In the genomic region with DNA sequence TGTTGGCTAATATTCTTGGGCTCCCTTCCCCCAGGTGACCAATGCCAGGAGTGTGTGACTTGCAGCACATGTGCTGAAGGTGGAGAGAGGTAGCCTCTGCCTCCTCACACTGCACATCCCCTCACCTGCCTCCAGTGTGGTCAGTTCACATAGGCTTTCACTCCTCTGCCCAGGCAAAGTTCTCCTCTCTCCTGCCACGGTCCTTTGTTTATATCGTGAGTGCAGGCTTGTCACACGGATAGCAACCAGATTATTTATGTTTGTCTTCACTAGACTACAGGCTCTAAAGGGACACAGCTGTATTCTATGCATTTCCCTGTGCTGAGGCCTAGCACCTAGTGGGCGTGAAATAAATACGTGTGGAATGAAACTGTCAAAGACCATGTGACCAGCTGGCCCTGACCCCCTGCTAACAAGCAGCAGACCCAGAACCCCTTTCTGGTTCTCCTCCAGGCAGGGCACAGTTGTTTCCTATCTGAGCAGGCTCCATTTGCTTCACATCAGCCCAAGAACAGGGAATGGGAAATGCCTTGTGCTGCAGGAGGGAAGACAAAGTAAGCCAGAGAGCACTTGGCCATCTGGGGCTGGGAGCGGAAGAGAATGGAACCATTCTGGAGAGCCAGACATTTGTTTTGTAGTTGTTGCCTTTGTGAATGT, we compare ENCODE assay signal across 9 cellular contexts. TPM values are rescaled to one million over a fixed set of nuclear protein-coding genes. Genes with fewer than 3 reads are reported as not detected.
DNase-seq lines count a peak whose midpoint lies in the region; ATAC-seq, FAIRE-seq and TF ChIP-seq lines count a peak whose summit lies in the region.
"Had no signal": no experiment of that assay in that cellular context is flagged by ENCODE, and none has a peak within 500 bp of the region (broad histone marks: within the 10 kb centered on the region; RNA-seq: fewer than 3 reads in every experiment).

No MANE protein-coding gene starts in this region.

- intact Hi-C loops in tibial artery (cut with DNase I; ENCODE audit: low total_unique reads), result no loop called here

- H3K27ac ChIP-seq in small intestine (ENCODE audit: low read depth in 1 of 2, low read length in 1 of 2), result peak overlapping the region in 1 of 2 donors; percentile 30
- H3K27ac ChIP-seq in tibial artery, result no peak overlapping the region

- no peak for FAIRE-seq in small intestine (lab: Jason Lieb, UNC)

- H3K4me1 ChIP-seq in small intestine (ENCODE audit: control insufficient read depth in 2 of 2, insufficient read depth in 1 of 2, low read depth in 1 of 2, low read length in 1 of 2) (no peaks in the 10 kb centered on the region), tibial artery (no peaks in the 10 kb centered on the region)

- WGBS in small intestine, 3 donors, result 25 to 51% (median 45%) methylated on average over 6 of the region's 6 CpGs

- H3K36me3 ChIP-seq in small intestine (ENCODE audit: control insufficient read depth in 2 of 2, insufficient read depth in 2 of 2, low read length in 2 of 2), result no peaks in the 10 kb centered on the region
- no peaks in the 10 kb centered on the region for H3K36me3 ChIP-seq in tibial artery

- ATAC-seq in GM21576 (IDR thresholded peaks at IDR 0.05; ENCODE audit: unreplicated experiment) (no peak), HG02763 (IDR thresholded peaks at IDR 0.05; ENCODE audit: unreplicated experiment) (no peak)

- H3K4me3 ChIP-seq in HFF-Myc (replicated peaks; ENCODE audit: low read depth, low read length), result no peak overlapping the region
- H3K4me3 ChIP-seq in small intestine (ENCODE audit: low read depth in 1 of 2, low read length in 2 of 2), result no peak overlapping the region
- H3K4me3 ChIP-seq in tibial artery, result no peak overlapping the region

- no peak for TF ChIP-seq CTCF in HFF-Myc (IDR thresholded peaks at IDR 0.05; ENCODE audit: low read depth, low read length, missing control alignments)
- no peak for TF ChIP-seq CTCF in tibial artery (IDR thresholded peaks at IDR 0.05)

- peak; percentile 21 for DNase-seq in HFF-Myc (ENCODE audit: extremely low read depth, low read depth)
- DNase-seq in astrocyte of the hippocampus (ENCODE audit: low read depth, low spot score), result peak; percentile 54
- peak; percentile 2 for DNase-seq in inferior parietal cortex (ENCODE audit: extremely low spot score)
- DNase-seq in small intestine, result peak; percentile 21
- DNase-seq in activated naive CD4-positive, alpha-beta T cell treated with anti-CD3 and anti-CD28 coated beads, Interleukin-2, amount 50 U/mL, for 16 hours, result no peak
- DNase-seq in tibial artery, result no peak
- DNase-seq: NCI-H1048 had no signal

- H3K27me3 ChIP-seq in small intestine (ENCODE audit: control insufficient read depth in 2 of 2, insufficient read depth in 2 of 2, low read length in 2 of 2) (no peaks in the 10 kb centered on the region), tibial artery (no peaks in the 10 kb centered on the region)

- H3K9me3 ChIP-seq in small intestine (ENCODE audit: control insufficient read depth, low read depth) (no peaks in the 10 kb centered on the region), tibial artery (no peaks in the 10 kb centered on the region)

RNA-seq across cellular contexts. Expression of gene UNC5CL, which starts 42.3 kb away (rescaled TPM):
- 10 to 100 TPM; 31.9 to 57.7 (median 32.8) TPM for polyA plus RNA-seq in small intestine

RNA-seq across cellular contexts. Expression of gene TSPO2, which starts 45.5 kb away (rescaled TPM):
- polyA plus RNA-seq in small intestine, result 1 to 10 TPM in 2 of 3 donors, not detected in 1; 1.1 to 1.9 TPM

RNA-seq across cellular contexts. Expression of gene APOBEC2, which starts 56.3 kb away (rescaled TPM):
- polyA plus RNA-seq in small intestine, result 1 to 10 TPM in 2 of 3 donors, under 1 TPM in 1; 0.64 to 5.1 (median 3.1) TPM

Comparison
In these comparisons a context has a peak if more than half of its experiments do, and no peak if none do; other contexts are left out.
1. DNase-seq: peak in HFF-Myc (single experiment), astrocyte of the hippocampus (single experiment), inferior parietal cortex (single experiment) and small intestine (single experiment); none in activated naive CD4-positive, alpha-beta T cell treated with anti-CD3 and anti-CD28 coated beads, Interleukin-2, amount 50 U/mL, for 16 hours (single experiment) and tibial artery (0 of 2).